Comparison of ENCODE assay signal across 17 cellular contexts in genomic region chr2:20664431-20665260, GRCh38. TPM values are rescaled to one million over a fixed set of nuclear protein-coding genes. Genes with fewer than 3 reads are reported as not detected.
A peak's percentile ranks its signal among the peaks of the same experiment; 100 is the strongest.
DNase-seq lines count a peak whose midpoint lies in the region; ATAC-seq, FAIRE-seq and TF ChIP-seq lines count a peak whose summit lies in the region.
"Had no signal": no experiment of that assay in that cellular context is flagged by ENCODE, and none has a peak within 500 bp of the region (broad histone marks: within the 10 kb centered on the region; RNA-seq: fewer than 3 reads in every experiment).

No MANE protein-coding gene starts in this region.

- no peak overlapping the region for H3K18ac ChIP-seq in H9 (ENCODE audit: insufficient read length, low read depth, low read length)
- no peak overlapping the region for H3K18ac ChIP-seq in H1 (ENCODE audit: extremely low read depth, low read length)

- peaks cover 84% of the 10 kb centered on the region for H3K27me3 ChIP-seq in CD4-positive, alpha-beta T cell (ENCODE audit: control insufficient read depth, insufficient read depth, low read length)
- H3K27me3 ChIP-seq in H9 (ENCODE audit: insufficient read depth, low read length) (peaks cover 69% of the 10 kb centered on the region), H1 (replicated peaks in 1 of 4; ENCODE audit: control insufficient read depth in 3 of 4, extremely low read depth in 1 of 4, insufficient read depth in 3 of 4, low read length in 3 of 4) (peaks cover 66 to 79% (median 77%) of the 10 kb centered on the region in 4 experiments), breast epithelium (peaks cover 0 to 74% of the 10 kb centered on the region in 2 donors)
- H3K27me3 ChIP-seq: SJCRH30 had no signal

- H4K5ac ChIP-seq in H9 (ENCODE audit: insufficient read length, low read depth, low read length) (no peak overlapping the region), H1 (ENCODE audit: insufficient read length, low read depth, low read length) (no peak overlapping the region)

- intact Hi-C loops in CD4-positive, alpha-beta T cell (cut with DNase I, micrococcal nuclease) = loop anchor here (5.0 to 10.0 kb wide), 2 partner anchors 160 to 648 kb away; partner anchors contain the start of gene LDAH (in 1 of the 2)
- intact Hi-C loops in breast epithelium (cut with DNase I; ENCODE audit: low total_unique reads) = loop anchor here (10.0 kb wide), 1 partner anchor 300 kb away; no protein-coding TSS in a partner anchor

- CTCF ChIA-PET in CD4-positive, alpha-beta T cell (lab: Charles Lee) = interaction anchor here (8.0 kb wide), 1 partner anchor 14 kb away, joined by 52 read pairs; the partner anchor contains the start of gene HS1BP3
- CTCF ChIA-PET in H1 (lab: Charles Lee; ENCODE audit: partially characterized antibody) = interaction anchor here (0.7 to 8.9 kb wide), 8 partner anchors 8 to 301 kb away, joined by 3 to 266 read pairs (median 8); partner anchors contain the start of gene HS1BP3

- H2BK20ac ChIP-seq in H9 (ENCODE audit: low read depth, low read length, poor library complexity, severe bottlenecking) (no peak overlapping the region), H1 (ENCODE audit: low read length) (no peak overlapping the region)

- H2AK5ac ChIP-seq in H9 (ENCODE audit: insufficient read length, low read length) (no peak overlapping the region), H1 (ENCODE audit: low read depth, low read length) (no peak overlapping the region)

- no peak for TF ChIP-seq RAD21 in H1 (IDR thresholded peaks at IDR 0.05 in 1 of 2, conservative IDR thresholded peaks at IDR 0.05 in 1 of 2; ENCODE audit: low read depth in 2 of 2, low read length in 2 of 2)

- no peak overlapping the region for H4K8ac ChIP-seq in H9 (replicated peaks; ENCODE audit: insufficient read length, low read depth, low read length)
- H4K8ac ChIP-seq in H1 (ENCODE audit: extremely low read depth, insufficient read depth, low read length) = no peak overlapping the region

- H4K91ac ChIP-seq in H9 (ENCODE audit: insufficient read length, low read depth, low read length) (no peak overlapping the region), H1 (replicated peaks; ENCODE audit: insufficient read length, low read length) (no peak overlapping the region)

- H3K4me1 Mint-ChIP-seq in CD4-positive, alpha-beta T cell (ENCODE audit: low read depth) = peaks cover 29% of the 10 kb centered on the region
- H3K4me1 Mint-ChIP-seq in H9 (peaks cover 9 to 41% of the 10 kb centered on the region in 2 experiments), nephron (peaks cover 9% of the 10 kb centered on the region)

- no peaks in the 10 kb centered on the region for H3K9me3 Mint-ChIP-seq in CD4-positive, alpha-beta T cell
- H3K9me3 Mint-ChIP-seq in H9 = peaks cover 0 to 2% of the 10 kb centered on the region in 2 experiments; a peak in 2 of 5 replicates
- no peaks in the 10 kb centered on the region for H3K9me3 Mint-ChIP-seq in nephron
- H3K9me3 Mint-ChIP-seq: activated CD4-positive, alpha-beta T cell treated with anti-CD3 and anti-CD28 coated beads, Interleukin-2, amount 10 ng/mL, durations not matched to agents 24 days and 14 days had no signal

- H3K23ac ChIP-seq in H9 (ENCODE audit: insufficient read length, low read depth, low read length) (no peak overlapping the region), H1 (ENCODE audit: insufficient read length) (no peak overlapping the region)

- H3K27ac ChIP-seq in CD4-positive, alpha-beta T cell (ENCODE audit: low read depth, low read length) = no peak overlapping the region
- H3K27ac ChIP-seq in H9 (ENCODE audit: insufficient read length, low read depth, low read length) (no peak overlapping the region), H1 (ENCODE audit: low read depth, low read length) (no peak overlapping the region), breast epithelium (no peak overlapping the region)
- H3K27ac ChIP-seq: adrenal gland, SJCRH30 had no signal

- H3K27me3 Mint-ChIP-seq in CD4-positive, alpha-beta T cell = peaks cover 85% of the 10 kb centered on the region
- peaks cover 96% of the 10 kb centered on the region for H3K27me3 Mint-ChIP-seq in H9 (ENCODE audit: low read depth)
- H3K27me3 Mint-ChIP-seq in nephron (ENCODE audit: low read depth) = peaks cover 96% of the 10 kb centered on the region

- no peak overlapping the region for H3K27ac Mint-ChIP-seq in CD4-positive, alpha-beta T cell
- no peak overlapping the region for H3K27ac Mint-ChIP-seq in H9
- no peak overlapping the region for H3K27ac Mint-ChIP-seq in nephron
- H3K27ac Mint-ChIP-seq: activated CD4-positive, alpha-beta T cell treated with anti-CD3 and anti-CD28 coated beads, Interleukin-2, amount 10 ng/mL, durations not matched to agents 24 days and 14 days had no signal

- no CpG with 5 or more reads among the region's 18 CpGs for WGBS in H9 (ENCODE audit: extremely low coverage, insufficient read length, low lambda C conversion rate)
- WGBS in H1 (ENCODE audit: extremely low coverage in 1 of 2, insufficient coverage in 1 of 2, insufficient read length in 1 of 2, insufficient replicate concordance in 2 of 2, low coverage in 1 of 2, low lambda C conversion rate in 2 of 2, missing lambda C conversion rate in 1 of 2), 2 experiments = 33% methylated on average over 18 of the region's 18 CpGs; no CpG with 5 or more reads in 1 of the 2 experiments

- H2AFZ ChIP-seq in H9 (ENCODE audit: low read length) (no peak overlapping the region), H1 (ENCODE audit: low read length) (no peak overlapping the region)

- H3K4me2 ChIP-seq in H9 (ENCODE audit: insufficient read depth, insufficient read length, low read length) = peak overlapping the region; percentile 58
- peak overlapping the region; percentile 88 to 92 for H3K4me2 ChIP-seq in H1 (ENCODE audit: insufficient read depth in 1 of 2, low read depth in 2 of 2, low read length in 2 of 2)

- TF ChIP-seq EP300 in H1 (IDR thresholded peaks at IDR 0.05; ENCODE audit: borderline replicate concordance in 1 of 2, low read depth in 2 of 2, low read length in 2 of 2) = no peak

- no peak for FAIRE-seq in H1 (lab: Jason Lieb, UNC)

- H3K56ac ChIP-seq in H9 (ENCODE audit: insufficient read length, low read depth, low read length) (no peak overlapping the region), H1 (replicated peaks; ENCODE audit: insufficient read length, low read depth, low read length) (no peak overlapping the region)

- H3K4me3 ChIP-seq in H1 (ENCODE audit: extremely low read depth in 1 of 4, insufficient read depth in 2 of 4, low read depth in 3 of 4, low read length in 4 of 4) (peak overlapping the region in 1 of 4 experiments; percentile 76; a peak in 2 of 8 replicates), breast epithelium (no peak overlapping the region)
- H3K4me3 ChIP-seq: mucosa of descending colon, SJCRH30 had no signal

- H3K79me2 ChIP-seq in H9 (ENCODE audit: insufficient read depth, low read length) = no peaks in the 10 kb centered on the region
- no peaks in the 10 kb centered on the region for H3K79me2 ChIP-seq in H1 (ENCODE audit: control insufficient read depth in 1 of 2, insufficient read depth in 2 of 2, low read length in 2 of 2)

- no peaks in the 10 kb centered on the region for H4K20me1 ChIP-seq in H9 (ENCODE audit: control insufficient read depth, insufficient read depth, insufficient read length)
- H4K20me1 ChIP-seq in H1 (replicated peaks in 1 of 2; ENCODE audit: control insufficient read depth in 1 of 2, insufficient read depth in 2 of 2, low read length in 2 of 2) = peaks cover 2 to 16% of the 10 kb centered on the region in 2 experiments

- H3K79me1 ChIP-seq in H9 (ENCODE audit: insufficient read depth, low read depth, low read length, poor library complexity, severe bottlenecking) (no peaks in the 10 kb centered on the region), H1 (ENCODE audit: low read depth, low read length) (no peaks in the 10 kb centered on the region)

- TF ChIP-seq POLR2A in H1 (IDR thresholded peaks at IDR 0.05; ENCODE audit: control extremely low read depth in 1 of 2, low read depth in 2 of 2, low read length in 2 of 2) (no peak), breast epithelium (IDR thresholded peaks at IDR 0.05) (no peak)

- no peak overlapping the region for H2BK15ac ChIP-seq in H9 (ENCODE audit: low read depth, low read length)
- no peak overlapping the region for H2BK15ac ChIP-seq in H1 (ENCODE audit: low read length)

- peak overlapping the region; percentile 27 for H3K4me3 Mint-ChIP-seq in CD4-positive, alpha-beta T cell
- H3K4me3 Mint-ChIP-seq in H9 = peak overlapping the region in 1 of 2 experiments; percentile 73; a peak in 4 of 5 replicates
- peak overlapping the region; percentile 56 to 75 (median 72) for H3K4me3 Mint-ChIP-seq in nephron

- H3K4me1 ChIP-seq in H9 (ENCODE audit: insufficient read depth, low read length) (no peaks in the 10 kb centered on the region), H1 (replicated peaks in 1 of 4; ENCODE audit: control insufficient read depth in 3 of 4, insufficient read depth in 4 of 4, low read length in 3 of 4) (peaks cover 0 to 22% (median 6%) of the 10 kb centered on the region in 4 experiments; a peak in 6 of 7 replicates), breast epithelium (peaks cover 0 to 7% of the 10 kb centered on the region in 2 donors)
- H3K4me1 ChIP-seq: SJCRH30 had no signal

- H3K4ac ChIP-seq in H9 (ENCODE audit: low read depth, low read length) (no peak overlapping the region), H1 (replicated peaks; ENCODE audit: insufficient read length, low read depth, low read length) (no peak overlapping the region)

- H2BK5ac ChIP-seq in H9 (ENCODE audit: insufficient read length, low read length) = no peak overlapping the region
- H2BK5ac ChIP-seq in H1 (ENCODE audit: low read depth, low read length) = no peak overlapping the region

- H3T11ph ChIP-seq in H9 (ENCODE audit: low read length) = no peak overlapping the region

- no peak for TF ChIP-seq CTCF in CD4-positive, alpha-beta T cell (IDR thresholded peaks at IDR 0.05)
- TF ChIP-seq CTCF in H9 (conservative IDR thresholded peaks at IDR 0.05) (no peak), H1 (IDR thresholded peaks at IDR 0.05; ENCODE audit: control extremely low read depth in 1 of 3, insufficient read depth in 1 of 3, low read depth in 1 of 3, low read length in 3 of 3) (no peak), nephron (IDR thresholded peaks at IDR 0.05; ENCODE audit: unreplicated experiment in 3 of 3) (no peak), breast epithelium (IDR thresholded peaks at IDR 0.05) (no peak)

- POLR2A ChIA-PET in CD4-positive, alpha-beta T cell (lab: Charles Lee) = no interaction called here
- POLR2A ChIA-PET in H1 (lab: Charles Lee; ENCODE audit: partially characterized antibody) = interaction anchor here (1.3 to 2.2 kb wide), 3 partner anchors 9 to 11 kb away, joined by 4 to 8 read pairs (median 4); no protein-coding TSS in a partner anchor

- peaks cover 18% of the 10 kb centered on the region for H3K23me2 ChIP-seq in H9 (ENCODE audit: insufficient read length, low read depth, low read length, poor library complexity, severe bottlenecking)
- peaks cover 17% of the 10 kb centered on the region; the same call in 1 of the 2 replicates for H3K23me2 ChIP-seq in H1 (ENCODE audit: low read depth, low read length)

- no peak overlapping the region for H3K9ac ChIP-seq in H9 (ENCODE audit: extremely low read depth, insufficient read length, low read length)
- H3K9ac ChIP-seq in H1 (replicated peaks in 1 of 4; ENCODE audit: extremely low read depth in 1 of 4, low read depth in 3 of 4, low read length in 3 of 4) = no peak overlapping the region

- H2BK12ac ChIP-seq in H9 (ENCODE audit: insufficient read length, low read depth, low read length) = no peak overlapping the region
- no peak overlapping the region for H2BK12ac ChIP-seq in H1 (ENCODE audit: low read depth, low read length)

- H3K9me3 ChIP-seq in CD4-positive, alpha-beta T cell (ENCODE audit: control insufficient read depth, low read length) = no peaks in the 10 kb centered on the region
- no peaks in the 10 kb centered on the region for H3K9me3 ChIP-seq in H9 (ENCODE audit: control insufficient read depth, low read depth, low read length)
- no peaks in the 10 kb centered on the region for H3K9me3 ChIP-seq in H1 (ENCODE audit: insufficient read depth in 2 of 2, low read depth in 1 of 2, low read length in 1 of 2)
- H3K9me3 ChIP-seq in breast epithelium = no peaks in the 10 kb centered on the region
- H3K9me3 ChIP-seq: adrenal gland, esophagus squamous epithelium, mucosa of descending colon, SJCRH30, stomach had no signal

- no peak for DNase-seq in CD4-positive, alpha-beta T cell
- peak; percentile 25 for DNase-seq in H9
- DNase-seq in H1 (ENCODE audit: low read depth in 1 of 2, low spot score in 2 of 2) = no peak
- no peak for DNase-seq in NCI-H1048 (lab: John Stamatoyannopoulos, UW)
- DNase-seq in breast epithelium (ENCODE audit: low spot score in 2 of 2) = no peak
- no peak for DNase-seq in ecto neural progenitor cell (ENCODE audit: low spot score)
- no peak for DNase-seq in cerebellum (ENCODE audit: low spot score)
- DNase-seq: activated CD4-positive, alpha-beta T cell treated with anti-CD3 and anti-CD28 coated beads, Interleukin-2, amount 10 ng/mL, durations not matched to agents 24 days and 14 days; esophagus squamous epithelium; mucosa of descending colon; NCI-H1694 treated with DMSO at 0.1 percent for 48 hours; NCI-H446 treated with DMSO at 0.1 percent for 48 hours; stomach; T1000 had no signal

- H3K36me3 Mint-ChIP-seq in CD4-positive, alpha-beta T cell (ENCODE audit: low read depth) = no peaks in the 10 kb centered on the region
- H3K36me3 Mint-ChIP-seq in H9 (ENCODE audit: insufficient read depth in 1 of 3, low read depth in 3 of 3) = no peaks in the 10 kb centered on the region
- H3K36me3 Mint-ChIP-seq in nephron (ENCODE audit: low read depth) = no peaks in the 10 kb centered on the region

- H3K36me3 ChIP-seq in H1 (ENCODE audit: control insufficient read depth in 2 of 4, insufficient read depth in 4 of 4, low read length in 3 of 4) = no peaks in the 10 kb centered on the region; a peak in 1 of 8 replicates
- H3K36me3 ChIP-seq in breast epithelium = no peaks in the 10 kb centered on the region
- H3K36me3 ChIP-seq: adrenal gland, esophagus squamous epithelium, SJCRH30, stomach had no signal

- H3K14ac ChIP-seq in H9 (ENCODE audit: insufficient read depth, low read length) = no peak overlapping the region
- H3K14ac ChIP-seq in H1 (ENCODE audit: insufficient read length) = no peak overlapping the region

- no peak for ATAC-seq in CD4-positive, alpha-beta T cell (ENCODE audit: poor library complexity)
- ATAC-seq: mucosa of descending colon had no signal

- H2BK120ac ChIP-seq in H9 (ENCODE audit: low read depth, low read length, poor library complexity, severe bottlenecking) (no peak overlapping the region), H1 (replicated peaks; ENCODE audit: low read depth, low read length) (no peak overlapping the region)

RNA-seq across cellular contexts. Expression of gene GDF7, which starts 2.3 kb away (rescaled TPM):
- under 1 TPM; 0.05 to 0.14 TPM for total RNA-seq in CD4-positive, alpha-beta T cell
- total RNA-seq in H9 (2021) = 0.04 TPM in 1 of 2 replicates, not detected in the other
- 0.04 and 0.06 TPM in 2 replicates for total RNA-seq in H1 (2021; fragmentation: NEBNext Ultra II Directional; extraction: Animal tissue kit (Norgen Biotek cat#: 25700))
- 0.06 and 0.13 TPM in 2 replicates for polyA plus RNA-seq in H1 (2011; rRNA removed)
- polyA plus RNA-seq in H1 (2011; cell fraction: cytosol; rRNA removed) = 0.16 TPM
- 0.34 TPM for polyA plus RNA-seq in H1 (2011; cell fraction: nucleus; rRNA removed)
- 0.20 to 0.34 TPM (median 0.27 TPM) in 4 replicates for polyA plus RNA-seq in H1 (2012, experiment 1 of 2)
- polyA plus RNA-seq in H1 (2012, experiment 2 of 2) = 0.07 TPM
- polyA plus RNA-seq in H1 (2013, experiment 1 of 2) = 0.04 TPM
- 0.04 TPM for polyA plus RNA-seq in H1 (2013, experiment 2 of 2)
- 0.09 and 0.22 TPM in 2 replicates for polyA minus RNA-seq in H1 (2011; rRNA and poly(A)+ RNA removed)
- 0.29 TPM for polyA minus RNA-seq in H1 (2011; cell fraction: cytosol; rRNA and poly(A)+ RNA removed)
- polyA minus RNA-seq in H1 (2011; cell fraction: nucleus; rRNA and poly(A)+ RNA removed) = 0.30 TPM
- under 1 TPM; under 0.01 to 0.15 (median under 0.01) TPM for total RNA-seq in breast epithelium
- total RNA-seq in cerebellum = 0.45 TPM

RNA-seq across cellular contexts. Expression of gene HS1BP3, which starts 13.7 kb away (rescaled TPM):
- total RNA-seq in CD4-positive, alpha-beta T cell = 10 to 100 TPM in 1 of 2 experiments, 1 to 10 TPM in 1; 8.8 to 10.1 TPM
- total RNA-seq in H9 (2021) = 10.8 and 11.1 TPM in 2 replicates
- 11.1 and 11.2 TPM in 2 replicates for total RNA-seq in H1 (2021; fragmentation: NEBNext Ultra II Directional; extraction: Animal tissue kit (Norgen Biotek cat#: 25700))
- 11.3 and 16.1 TPM in 2 replicates for polyA plus RNA-seq in H1 (2011; rRNA removed)
- polyA plus RNA-seq in H1 (2011; cell fraction: cytosol; rRNA removed) = 11.0 TPM
- 19.6 TPM for polyA plus RNA-seq in H1 (2011; cell fraction: nucleus; rRNA removed)
- polyA plus RNA-seq in H1 (2012, experiment 1 of 2) = 9.2 to 14.1 TPM (median 13.6 TPM) in 4 replicates
- polyA plus RNA-seq in H1 (2012, experiment 2 of 2) = 16.1 TPM
- polyA plus RNA-seq in H1 (2013, experiment 1 of 2) = 8.8 TPM
- 7.7 TPM for polyA plus RNA-seq in H1 (2013, experiment 2 of 2)
- polyA minus RNA-seq in H1 (2011; rRNA and poly(A)+ RNA removed) = 9.0 and 12.8 TPM in 2 replicates
- 4.8 TPM for polyA minus RNA-seq in H1 (2011; cell fraction: cytosol; rRNA and poly(A)+ RNA removed)
- 22.9 TPM for polyA minus RNA-seq in H1 (2011; cell fraction: nucleus; rRNA and poly(A)+ RNA removed)
- 10 to 100 TPM; 19.0 to 31.8 (median 25.9) TPM for total RNA-seq in breast epithelium
- total RNA-seq in cerebellum = 10.0 TPM
